Comparison of ENCODE assay signal across 9 cellular contexts in genomic region chr4:9153571-9154157, GRCh38. TPM values are rescaled to one million over a fixed set of nuclear protein-coding genes. Genes with fewer than 3 reads are reported as not detected.
DNase-seq lines count a peak whose midpoint lies in the region; ATAC-seq and TF ChIP-seq lines count a peak whose summit lies in the region.
"Not testable (repeated sequence)": the region's sequence is repeated elsewhere in the genome, so short reads cannot be mapped to it uniquely, and the experiment has no call there.
"Had no signal": no experiment of that assay in that cellular context is flagged by ENCODE, and none has a peak within 500 bp of the region (broad histone marks: within the 10 kb centered on the region; RNA-seq: fewer than 3 reads in every experiment).

No MANE protein-coding gene starts in this region.

- TF ChIP-seq EP300 in suprapubic skin (IDR thresholded peaks at IDR 0.05) = not testable (repeated sequence)

- TF ChIP-seq CTCF in Peyer's patch (IDR thresholded peaks at IDR 0.05); endodermal cell (conservative IDR thresholded peaks at IDR 0.05); suprapubic skin (IDR thresholded peaks at IDR 0.05): not testable (repeated sequence)

- peak overlapping the region; percentile 38 to 86 (median 85) for H3K27ac Mint-ChIP-seq in CD4-positive, CD25-positive, alpha-beta regulatory T cell
- H3K27ac Mint-ChIP-seq in activated naive CD4-positive, alpha-beta T cell treated with anti-CD3 and anti-CD28 coated beads for 36 hours = peak overlapping the region; percentile 79
- H3K27ac Mint-ChIP-seq in endodermal cell = not testable (repeated sequence)

- not testable (repeated sequence) for H3K9me3 ChIP-seq in CD4-positive, CD25-positive, alpha-beta regulatory T cell (ENCODE audit: control insufficient read depth in 2 of 2, low read length in 2 of 2); Peyer's patch; endodermal cell (ENCODE audit: control insufficient read depth, low read length); iPS-20b (ENCODE audit: insufficient read depth, low read depth, low read length); neuron (ENCODE audit: low read length); suprapubic skin

- peak overlapping the region; percentile 54 for H2AFZ ChIP-seq in neuron (ENCODE audit: low read depth, low read length)

- not testable (repeated sequence) for H3K4me3 ChIP-seq in CD4-positive, CD25-positive, alpha-beta regulatory T cell (ENCODE audit: low read depth, low read length)
- H3K4me3 ChIP-seq in Peyer's patch = peak overlapping the region; percentile 61 to 91 (median 70)
- peak overlapping the region; percentile 72 for H3K4me3 ChIP-seq in endodermal cell (ENCODE audit: low read length)
- peak overlapping the region; percentile 69 for H3K4me3 ChIP-seq in iPS-20b (ENCODE audit: low read length)
- H3K4me3 ChIP-seq in neuron (ENCODE audit: low read length) = peak overlapping the region; percentile 54
- H3K4me3 ChIP-seq in suprapubic skin = peak overlapping the region; percentile 74

- H3K4me1 ChIP-seq in CD4-positive, CD25-positive, alpha-beta regulatory T cell (ENCODE audit: control insufficient read depth, insufficient read depth, low read length, poor library complexity, severe bottlenecking); Peyer's patch; endodermal cell (ENCODE audit: control insufficient read depth, insufficient read depth, low read length); iPS-20b (ENCODE audit: insufficient read depth, low read length); neuron (ENCODE audit: insufficient read depth, low read length); suprapubic skin: not testable (repeated sequence)

- not testable (repeated sequence) for H3K27me3 ChIP-seq in CD4-positive, CD25-positive, alpha-beta regulatory T cell (ENCODE audit: control insufficient read depth, insufficient read depth, low read length); Peyer's patch; endodermal cell (ENCODE audit: control insufficient read depth, insufficient read depth, low read length, poor library complexity, severe bottlenecking); iPS-20b (ENCODE audit: insufficient read depth, low read length); neuron (ENCODE audit: insufficient read depth, low read length); suprapubic skin

- DNase-seq in CD4-positive, CD25-positive, alpha-beta regulatory T cell = peak in 1 of 3 donors; percentile 10
- DNase-seq in HS-5 (ENCODE audit: low read depth) = peak; percentile 58
- not testable (repeated sequence) for DNase-seq in Peyer's patch; suprapubic skin (ENCODE audit: low spot score in 2 of 2)
- peak; percentile 10 for DNase-seq in activated naive CD4-positive, alpha-beta T cell treated with anti-CD3 and anti-CD28 coated beads for 36 hours
- DNase-seq in endodermal cell = peak; percentile 52

- H3K9ac ChIP-seq in endodermal cell (ENCODE audit: extremely low read depth, low read length, poor library complexity, severe bottlenecking) (peak overlapping the region; percentile 59), iPS-20b (ENCODE audit: low read depth, low read length) (peak overlapping the region; percentile 56; the same call in 1 of the 2 replicates)

- not testable (repeated sequence) for ATAC-seq in CD4-positive, CD25-positive, alpha-beta regulatory T cell (ENCODE audit: low read depth in 2 of 2)

- H3K9me3 Mint-ChIP-seq in CD4-positive, CD25-positive, alpha-beta regulatory T cell; activated naive CD4-positive, alpha-beta T cell treated with anti-CD3 and anti-CD28 coated beads for 36 hours: not testable (repeated sequence)
- H3K9me3 Mint-ChIP-seq in endodermal cell = peaks cover 35% of the 10 kb centered on the region

- CTCF ChIA-PET in activated naive CD4-positive, alpha-beta T cell treated with anti-CD3 and anti-CD28 coated beads for 36 hours (lab: Charles Lee) = interaction anchor here (0.8 kb wide), 1 partner anchor 153 kb away, joined by 3 read pairs; no protein-coding TSS in a partner anchor

- intact Hi-C loops in activated naive CD4-positive, alpha-beta T cell treated with anti-CD3 and anti-CD28 coated beads for 36 hours (cut with micrococcal nuclease) = loop anchor here (2.0 to 10.0 kb wide), 5 partner anchors 539 to 995 kb away; partner anchors contain the start of genes ABLIM2, ACOX3, TRMT44 and WDR1

- H3K27ac ChIP-seq in CD4-positive, CD25-positive, alpha-beta regulatory T cell (ENCODE audit: insufficient read depth, low read length, poor library complexity, severe bottlenecking) = peak overlapping the region; percentile 92
- peak overlapping the region; percentile 72 to 86 (median 75) for H3K27ac ChIP-seq in Peyer's patch
- peak overlapping the region; percentile 82 for H3K27ac ChIP-seq in endodermal cell (ENCODE audit: low read depth, low read length)
- H3K27ac ChIP-seq in iPS-20b (ENCODE audit: low read length) = not testable (repeated sequence)
- H3K27ac ChIP-seq in suprapubic skin = peak overlapping the region; percentile 87

- H3K4me3 Mint-ChIP-seq in CD4-positive, CD25-positive, alpha-beta regulatory T cell = peak overlapping the region; percentile 92 to 99 (median 95)
- H3K4me3 Mint-ChIP-seq in activated naive CD4-positive, alpha-beta T cell treated with anti-CD3 and anti-CD28 coated beads for 36 hours = peak overlapping the region; percentile 89
- peak overlapping the region; percentile 71 for H3K4me3 Mint-ChIP-seq in endodermal cell

- H3K36me3 ChIP-seq in CD4-positive, CD25-positive, alpha-beta regulatory T cell (ENCODE audit: control insufficient read depth, insufficient read depth, low read length); Peyer's patch; endodermal cell (ENCODE audit: control insufficient read depth, insufficient read depth, low read length); iPS-20b (ENCODE audit: insufficient read depth, low read depth, low read length); neuron (ENCODE audit: insufficient read depth, low read length); suprapubic skin: not testable (repeated sequence)

- WGBS in endodermal cell (ENCODE audit: insufficient coverage in 1 of 2, insufficient read length in 1 of 2), 2 experiments = 10 to 41% methylated on average over 12 to 27 of the region's 27 CpGs
- WGBS in suprapubic skin = 6% methylated on average over 6 of the region's 27 CpGs

- H3K36me3 Mint-ChIP-seq in CD4-positive, CD25-positive, alpha-beta regulatory T cell; activated naive CD4-positive, alpha-beta T cell treated with anti-CD3 and anti-CD28 coated beads for 36 hours (ENCODE audit: low read depth); endodermal cell (ENCODE audit: low read depth): not testable (repeated sequence)

- H3K4me1 Mint-ChIP-seq in CD4-positive, CD25-positive, alpha-beta regulatory T cell = peaks cover 0 to 25% (median 13%) of the 10 kb centered on the region in 4 donors
- H3K4me1 Mint-ChIP-seq in activated naive CD4-positive, alpha-beta T cell treated with anti-CD3 and anti-CD28 coated beads for 36 hours (ENCODE audit: low read depth) = peaks cover 11% of the 10 kb centered on the region
- not testable (repeated sequence) for H3K4me1 Mint-ChIP-seq in endodermal cell

- TF ChIP-seq POLR2A in Peyer's patch (IDR thresholded peaks at IDR 0.05); suprapubic skin (IDR thresholded peaks at IDR 0.05): not testable (repeated sequence)

- H3K27me3 Mint-ChIP-seq in CD4-positive, CD25-positive, alpha-beta regulatory T cell; activated naive CD4-positive, alpha-beta T cell treated with anti-CD3 and anti-CD28 coated beads for 36 hours (ENCODE audit: low read depth); endodermal cell (ENCODE audit: insufficient read depth): not testable (repeated sequence)

RNA-seq across cellular contexts. Expression of gene FAM90A26, which starts 16.5 kb away (rescaled TPM):
- not detected for total RNA-seq in CD4-positive, CD25-positive, alpha-beta regulatory T cell
- not detected for polyA plus RNA-seq in CD4-positive, CD25-positive, alpha-beta regulatory T cell
- total RNA-seq in Peyer's patch (not detected), endodermal cell (not detected), suprapubic skin (not detected)
- total RNA-seq in activated naive CD4-positive, alpha-beta T cell treated with anti-CD3 and anti-CD28 coated beads for 36 hours = not detected
- not detected for polyA plus RNA-seq in endodermal cell (2013, experiment 1 of 2)
- not detected for polyA plus RNA-seq in endodermal cell (2013, experiment 2 of 2)
- total RNA-seq: esophagus mucosa had no signal

RNA-seq across cellular contexts. Expression of gene USP17L10, which starts 56.8 kb away (rescaled TPM):
- not detected for total RNA-seq in CD4-positive, CD25-positive, alpha-beta regulatory T cell
- polyA plus RNA-seq in CD4-positive, CD25-positive, alpha-beta regulatory T cell = not detected
- total RNA-seq in Peyer's patch (not detected), endodermal cell (not detected), suprapubic skin (not detected)
- not detected for total RNA-seq in activated naive CD4-positive, alpha-beta T cell treated with anti-CD3 and anti-CD28 coated beads for 36 hours
- not detected for polyA plus RNA-seq in endodermal cell (2013, experiment 1 of 2)
- not detected for polyA plus RNA-seq in endodermal cell (2013, experiment 2 of 2)
- total RNA-seq: esophagus mucosa had no signal
